In the genomic region with DNA sequence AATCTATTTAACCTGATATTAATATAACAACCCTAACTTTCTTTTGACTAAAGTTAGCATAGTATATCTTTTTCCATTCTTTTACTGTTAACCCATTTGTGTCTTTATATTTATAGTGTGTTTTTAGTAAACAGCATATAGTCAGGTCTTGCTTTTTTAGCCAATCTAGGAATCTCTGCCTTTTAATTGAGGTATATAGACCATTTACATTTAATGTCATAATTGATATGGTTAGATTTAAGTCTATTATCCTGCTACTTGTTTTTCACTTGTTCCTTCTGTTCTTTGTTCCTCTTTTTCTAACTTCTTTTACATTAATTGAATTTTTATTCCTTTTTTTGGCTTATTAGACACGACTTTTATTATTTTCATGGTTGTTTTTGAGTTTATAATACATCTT, we compare ENCODE assay signal across 23 cellular contexts.
"Had no signal": no experiment of that assay in that cellular context is flagged by ENCODE, and none has a peak within 500 bp of the region (broad histone marks: within the 10 kb centered on the region; RNA-seq: fewer than 3 reads in every experiment).

No MANE protein-coding gene starts in this region.

- H3K4me1 ChIP-seq: esophagus muscularis mucosa, foreskin keratinocyte, gastroesophageal sphincter, heart left ventricle, left lung, lower lobe of right lung had no signal

- H3K36me3 ChIP-seq: esophagus muscularis mucosa, gastroesophageal sphincter, heart left ventricle, left lung, lower lobe of right lung had no signal

- H3K79me2 ChIP-seq: hepatocyte had no signal

- ATAC-seq: foreskin keratinocyte; gastroesophageal sphincter; heart left ventricle; left cardiac atrium; left lung; left ventricle myocardium superior; lower lobe of right lung; mucosa of descending colon; naive thymus-derived CD8-positive, alpha-beta T cell had no signal

- H3K4me2 ChIP-seq: hepatocyte had no signal

- H2AFZ ChIP-seq: hepatocyte had no signal

- DNase-seq: dermis blood vessel endothelial cell; dorsolateral prefrontal cortex; effector CD4-positive, alpha-beta T cell; effector memory CD4-positive, alpha-beta T cell; foreskin keratinocyte; heart left ventricle; hypothalamus; immature natural killer cell; islet precursor cell; left cardiac atrium; left lung; left ventricle myocardium superior; lower lobe of right lung; mesenchymal stem cell; mucosa of descending colon; naive B cell; naive thymus-derived CD8-positive, alpha-beta T cell had no signal

- H3K4me3 ChIP-seq: coronary artery, dorsolateral prefrontal cortex, esophagus muscularis mucosa, gastroesophageal sphincter, heart left ventricle, hepatocyte, left lung, lower lobe of right lung, mucosa of descending colon had no signal

- H3K27ac ChIP-seq: coronary artery, dorsolateral prefrontal cortex, esophagus muscularis mucosa, foreskin keratinocyte, gastroesophageal sphincter, heart left ventricle, hepatocyte, left lung, lower lobe of right lung had no signal

- H3K27me3 ChIP-seq: esophagus muscularis mucosa, foreskin keratinocyte, heart left ventricle, hepatocyte had no signal

- FAIRE-seq: endothelial cell of umbilical vein, frontal cortex had no signal
